30 cellular contexts compared by ENCODE assay signal in genomic region chr14:58846682-58847465, GRCh38.
"Had no signal": no experiment of that assay in that cellular context is flagged by ENCODE, and none has a peak within 500 bp of the region (broad histone marks: within the 10 kb centered on the region; RNA-seq: fewer than 3 reads in every experiment).

No MANE protein-coding gene starts in this region.

- H3K36me3 ChIP-seq: neutrophil, ovary, suprapubic skin, tibial nerve, uterus, WERI-Rb-1 had no signal

- H3K4me1 Mint-ChIP-seq: natural killer cell; stimulated activated effector memory CD8-positive, alpha-beta T cell treated with anti-CD3 and anti-CD28 coated beads, Interleukin-12 subunit alpha, Interleukin-12 subunit beta, amount 100 ng/mL, for 72 hours; stimulated activated naive CD8-positive, alpha-beta T cell treated with anti-CD3 and anti-CD28 coated beads, Interleukin-15, amount 100 ng/mL, for 72 hours had no signal

- H3K27me3 ChIP-seq: body of pancreas, neutrophil, ovary, suprapubic skin, tibial nerve, uterus had no signal

- H3K27me3 Mint-ChIP-seq: dendritic cell treated with granulocyte-macrophage colony-stimulating factor and Interleukin-4, amounts not matched to agents 40 ng/mL and 50 ng/mL, for 4 days had no signal

- H3K9me3 ChIP-seq: body of pancreas, neutrophil, ovary, psoas muscle, suprapubic skin, tibial nerve, uterus had no signal

- H3K4me3 ChIP-seq: body of pancreas, ovary, psoas muscle, suprapubic skin, tibial nerve, uterus had no signal

- DNase-seq: activated CD4-positive, alpha-beta T cell treated with anti-CD3 and anti-CD28 coated beads for 1 hour; activated CD4-positive, alpha-beta T cell treated with anti-CD3 and anti-CD28 coated beads, Interleukin-2, amount 50 U/mL, for 1 hour; activated CD8-positive, alpha-beta T cell treated with anti-CD3 and anti-CD28 coated beads, Interleukin-2, amount 10 ng/mL, durations not matched to agents 7 days and 5 days; activated gamma-delta T cell; activated naive CD4-positive, alpha-beta T cell treated with anti-CD3 and anti-CD28 coated beads, Interleukin-2, amount 50 U/mL, for 16 hours; anterior cingulate cortex; body of pancreas; effector CD4-positive, alpha-beta T cell; hypothalamus; left ventricle myocardium superior; mammary epithelial cell; midbrain; natural killer cell; ovary; psoas muscle; right cardiac atrium; stimulated activated CD4-positive, alpha-beta T cell treated with anti-CD3 and anti-CD28 coated beads, Interleukin-12 subunit alpha, Interleukin-12 subunit beta, amount 100 ng/mL, for 4 hours; stimulated activated naive CD8-positive, alpha-beta T cell treated with anti-CD3 and anti-CD28 coated beads, Interleukin-15, amount 100 ng/mL, for 72 hours; uterus; WERI-Rb-1 had no signal

- H3K4me1 ChIP-seq: body of pancreas, psoas muscle, suprapubic skin, tibial nerve, uterus had no signal

- H3K27ac ChIP-seq: body of pancreas, neutrophil, ovary, psoas muscle, suprapubic skin, tibial nerve, uterus, WERI-Rb-1 had no signal

- H3K9me3 Mint-ChIP-seq: activated T-helper 1 cell treated with anti-CD3 and anti-CD28 coated beads, Interleukin-12 subunit alpha, Interleukin-12 subunit beta, Interleukin-2, Interleukin-4 antibody, amounts not matched to agents 30 ng/mL and 10 ng/mL and 1 ng/mL, durations not matched to agents 14 hours and 24 hours and 36 hours; dendritic cell treated with granulocyte-macrophage colony-stimulating factor and Interleukin-4, amounts not matched to agents 40 ng/mL and 50 ng/mL, for 4 days; stimulated activated effector memory CD8-positive, alpha-beta T cell treated with anti-CD3 and anti-CD28 coated beads, Interleukin-12 subunit alpha, Interleukin-12 subunit beta, amount 100 ng/mL, for 72 hours; stimulated activated naive CD8-positive, alpha-beta T cell treated with anti-CD3 and anti-CD28 coated beads, Interleukin-15, amount 100 ng/mL, for 72 hours had no signal

- H3K27ac Mint-ChIP-seq: activated CD8-positive, alpha-beta T cell treated with anti-CD3 and anti-CD28 coated beads, Interleukin-2, amount 10 ng/mL, durations not matched to agents 7 days and 5 days; activated T-helper 1 cell treated with anti-CD3 and anti-CD28 coated beads, Interleukin-12 subunit alpha, Interleukin-12 subunit beta, Interleukin-2, Interleukin-4 antibody, amounts not matched to agents 30 ng/mL and 10 ng/mL and 1 ng/mL, durations not matched to agents 14 hours and 24 hours and 36 hours; dendritic cell treated with granulocyte-macrophage colony-stimulating factor and Interleukin-4, amounts not matched to agents 40 ng/mL and 50 ng/mL, for 4 days; natural killer cell; stimulated activated effector memory CD8-positive, alpha-beta T cell treated with anti-CD3 and anti-CD28 coated beads, Interleukin-12 subunit alpha, Interleukin-12 subunit beta, amount 100 ng/mL, for 72 hours had no signal

- H3K36me3 Mint-ChIP-seq: natural killer cell; stimulated activated effector memory CD8-positive, alpha-beta T cell treated with anti-CD3 and anti-CD28 coated beads, Interleukin-12 subunit alpha, Interleukin-12 subunit beta, amount 100 ng/mL, for 72 hours had no signal

- FAIRE-seq: frontal cortex, islet of Langerhans, TTC549 had no signal

- H3K4me3 Mint-ChIP-seq: activated CD8-positive, alpha-beta T cell treated with anti-CD3 and anti-CD28 coated beads, Interleukin-2, amount 10 ng/mL, durations not matched to agents 7 days and 5 days; activated T-helper 1 cell treated with anti-CD3 and anti-CD28 coated beads, Interleukin-12 subunit alpha, Interleukin-12 subunit beta, Interleukin-2, Interleukin-4 antibody, amounts not matched to agents 30 ng/mL and 10 ng/mL and 1 ng/mL, durations not matched to agents 14 hours and 24 hours and 36 hours; dendritic cell treated with granulocyte-macrophage colony-stimulating factor and Interleukin-4, amounts not matched to agents 40 ng/mL and 50 ng/mL, for 4 days; natural killer cell; stimulated activated effector memory CD8-positive, alpha-beta T cell treated with anti-CD3 and anti-CD28 coated beads, Interleukin-12 subunit alpha, Interleukin-12 subunit beta, amount 100 ng/mL, for 72 hours; stimulated activated naive CD8-positive, alpha-beta T cell treated with anti-CD3 and anti-CD28 coated beads, Interleukin-15, amount 100 ng/mL, for 72 hours had no signal

- ATAC-seq: activated CD8-positive, alpha-beta T cell treated with anti-CD3 and anti-CD28 coated beads, Interleukin-2, amount 10 ng/mL, durations not matched to agents 7 days and 5 days; body of pancreas; esophagus mucosa; left ventricle myocardium superior; natural killer cell; psoas muscle; right cardiac atrium; stimulated activated effector memory CD8-positive, alpha-beta T cell treated with anti-CD3 and anti-CD28 coated beads, Interleukin-12 subunit alpha, Interleukin-12 subunit beta, amount 100 ng/mL, for 72 hours; stimulated activated naive CD8-positive, alpha-beta T cell treated with anti-CD3 and anti-CD28 coated beads, Interleukin-15, amount 100 ng/mL, for 72 hours had no signal
